In the genomic region with DNA sequence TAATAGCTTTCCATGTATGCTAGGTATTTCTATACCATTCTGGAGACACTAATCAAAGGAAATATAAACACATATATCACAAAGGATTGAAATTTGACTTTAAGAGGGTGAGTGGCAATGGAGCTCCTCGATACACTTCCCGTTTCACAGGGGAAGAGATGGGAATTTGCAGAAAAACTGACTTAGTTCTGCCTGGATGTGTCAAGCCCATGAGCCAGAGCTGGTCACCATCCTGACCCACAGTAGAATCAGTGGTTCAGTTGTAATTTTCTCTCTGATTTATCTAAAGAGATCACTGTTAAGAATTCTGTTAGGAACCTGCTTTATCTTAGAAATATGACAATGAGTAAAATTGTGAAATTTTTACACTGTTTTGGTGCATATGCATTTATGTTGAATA, we compare ENCODE assay signal across 10 cellular contexts. TPM values are rescaled to one million over a fixed set of nuclear protein-coding genes. Genes with fewer than 3 reads are reported as not detected.
DNase-seq lines count a peak whose midpoint lies in the region; ATAC-seq and TF ChIP-seq lines count a peak whose summit lies in the region.
"Had no signal": no experiment of that assay in that cellular context is flagged by ENCODE, and none has a peak within 500 bp of the region (broad histone marks: within the 10 kb centered on the region; RNA-seq: fewer than 3 reads in every experiment).

No MANE protein-coding gene starts in this region.

- no peak overlapping the region for H2BK5ac ChIP-seq in neuronal stem cell (ENCODE audit: low read length)

- H3K9ac ChIP-seq in colonic mucosa (ENCODE audit: low read depth in 2 of 2, low read length in 2 of 2) (no peak overlapping the region), neuronal stem cell (ENCODE audit: low read depth, low read length, poor library complexity) (no peak overlapping the region)

- no peaks in the 10 kb centered on the region for H3K79me1 ChIP-seq in neuronal stem cell (ENCODE audit: low read depth, low read length)

- ATAC-seq in GM18907 (IDR thresholded peaks at IDR 0.05; ENCODE audit: unreplicated experiment) (peak; percentile 1), HG03095 (IDR thresholded peaks at IDR 0.05; ENCODE audit: unreplicated experiment) (peak; percentile 15), gastrocnemius medialis (peak in 1 of 2 donors; percentile 44), HG02642 (IDR thresholded peaks at IDR 0.05; ENCODE audit: poor library complexity, unreplicated experiment) (no peak)

- in situ Hi-C loops in gastrocnemius medialis (cut with MboI; ENCODE audit: low sequenced_read_pairs in 4 of 4) = no loop called here

- no peak overlapping the region for H3K4me2 ChIP-seq in neuronal stem cell (ENCODE audit: insufficient read depth, low read length, poor library complexity, severe bottlenecking)

- H2BK12ac ChIP-seq in neuronal stem cell (ENCODE audit: low read length) = no peak overlapping the region

- H2AFZ ChIP-seq in neuronal stem cell (ENCODE audit: low read length) = no peak overlapping the region

- TF ChIP-seq CTCF in colonic mucosa (IDR thresholded peaks at IDR 0.05) = no peak
- no peak for TF ChIP-seq CTCF in gastrocnemius medialis (IDR thresholded peaks at IDR 0.05 in 4 of 5, conservative IDR thresholded peaks at IDR 0.05 in 1 of 5)

- no peak overlapping the region for H2BK15ac ChIP-seq in neuronal stem cell (ENCODE audit: low read length)

- no peak overlapping the region for H4K91ac ChIP-seq in neuronal stem cell (ENCODE audit: low read depth, low read length, poor library complexity)

- no peak overlapping the region for H3K23ac ChIP-seq in neuronal stem cell (ENCODE audit: low read depth, low read length, poor library complexity)

- WGBS in neuronal stem cell (ENCODE audit: extremely low coverage in 2 of 2, insufficient read length in 2 of 2, insufficient replicate concordance in 1 of 2), 2 donors = no CpG with 5 or more reads among the region's 2 CpGs

- H3K4me1 ChIP-seq in colonic mucosa (no peaks in the 10 kb centered on the region), gastrocnemius medialis (peaks cover 4 to 20% of the 10 kb centered on the region in 2 donors), neuronal stem cell (ENCODE audit: control insufficient read depth in 2 of 2, insufficient read depth in 1 of 2, low read depth in 1 of 2, low read length in 2 of 2) (no peaks in the 10 kb centered on the region)

- no peak overlapping the region for H3K4ac ChIP-seq in neuronal stem cell (ENCODE audit: low read length)

- H3K36me3 ChIP-seq in colonic mucosa = no peaks in the 10 kb centered on the region
- no peaks in the 10 kb centered on the region for H3K36me3 ChIP-seq in gastrocnemius medialis
- H3K36me3 ChIP-seq in neuronal stem cell (replicated peaks in 1 of 2; ENCODE audit: control insufficient read depth in 2 of 2, insufficient read depth in 2 of 2, low read length in 2 of 2) = no peaks in the 10 kb centered on the region

- no peak for TF ChIP-seq POLR2A in gastrocnemius medialis (IDR thresholded peaks at IDR 0.05)

- peak overlapping the region; percentile 32 for H3K27ac ChIP-seq in colonic mucosa
- H3K27ac ChIP-seq in gastrocnemius medialis = peak overlapping the region in 3 of 4 donors; percentile 2 to 25 (median 5)
- no peak overlapping the region for H3K27ac ChIP-seq in neuronal stem cell (replicated peaks; ENCODE audit: low read length)

- H3K4me3 ChIP-seq in colonic mucosa (no peak overlapping the region), gastrocnemius medialis (peak overlapping the region in 2 of 4 donors; percentile 26 to 30), neuronal stem cell (ENCODE audit: low read length in 2 of 2) (no peak overlapping the region)
- H3K4me3 ChIP-seq: lung had no signal

- no peak overlapping the region for H2AK5ac ChIP-seq in neuronal stem cell (ENCODE audit: low read depth, low read length)

- no peaks in the 10 kb centered on the region for H3K27me3 ChIP-seq in colonic mucosa
- no peaks in the 10 kb centered on the region for H3K27me3 ChIP-seq in gastrocnemius medialis
- H3K27me3 ChIP-seq in neuronal stem cell (ENCODE audit: control insufficient read depth in 3 of 3, insufficient read depth in 3 of 3, low read depth in 1 of 3, low read length in 3 of 3) = peaks cover 0 to 6% (median 0%) of the 10 kb centered on the region in 3 experiments

- intact Hi-C loops in colonic mucosa (cut with DNase I) (no loop called here), gastrocnemius medialis (cut with DNase I; ENCODE audit: low total_unique reads) (no loop called here)

- no peak overlapping the region for H2BK120ac ChIP-seq in neuronal stem cell (ENCODE audit: low read depth, low read length)

- H3K18ac ChIP-seq in neuronal stem cell (ENCODE audit: low read length) = no peak overlapping the region

- H3K9me3 ChIP-seq in colonic mucosa = no peaks in the 10 kb centered on the region
- no peaks in the 10 kb centered on the region for H3K9me3 ChIP-seq in gastrocnemius medialis
- no peaks in the 10 kb centered on the region for H3K9me3 ChIP-seq in neuronal stem cell (replicated peaks in 1 of 2; ENCODE audit: control insufficient read depth in 2 of 2, insufficient read depth in 1 of 2, low read depth in 1 of 2, low read length in 2 of 2)

- H4K8ac ChIP-seq in neuronal stem cell (ENCODE audit: low read depth, low read length) = no peak overlapping the region

- H3K14ac ChIP-seq in neuronal stem cell (ENCODE audit: low read length) = no peak overlapping the region

- no peak for DNase-seq in colonic mucosa
- DNase-seq in gastrocnemius medialis = no peak
- DNase-seq in NK-92 treated with Interleukin-12 subunit alpha and Interleukin-12 subunit beta, amount 100 ng/mL, for 24 hours (lab: John Stamatoyannopoulos, UW) = no peak
- no peak for DNase-seq in neuronal stem cell (ENCODE audit: low spot score)
- no peak for DNase-seq in NCI-H774 (lab: John Stamatoyannopoulos, UW)

RNA-seq across cellular contexts. Expression of gene PLCL1, which starts 34.2 kb away (rescaled TPM):
- total RNA-seq in colonic mucosa (1 to 10 TPM in 1 of 2 donors, under 1 TPM in 1; 0.30 to 1.3 TPM), gastrocnemius medialis (10 to 100 TPM in 2 of 4 donors, 1 to 10 TPM in 2; 5.9 to 10.7 (median 9.8) TPM)
- polyA plus RNA-seq in neuronal stem cell (2013, experiment 1 of 2) = 0.08 TPM
- 0.11 TPM for polyA plus RNA-seq in neuronal stem cell (2013, experiment 2 of 2)

RNA-seq across cellular contexts. Expression of gene BOLL, which starts 53.5 kb away (rescaled TPM):
- not detected for total RNA-seq in colonic mucosa
- 1 to 10 TPM; 2.4 to 8.1 (median 2.6) TPM for total RNA-seq in gastrocnemius medialis
- polyA plus RNA-seq in neuronal stem cell (2013, experiment 1 of 2) = 0.03 TPM
- polyA plus RNA-seq in neuronal stem cell (2013, experiment 2 of 2) = 0.01 TPM
- total RNA-seq: H4, lung had no signal
- polyA plus RNA-seq: lung had no signal
